ENCODE assay signal across 25 cellular contexts in the genomic region with DNA sequence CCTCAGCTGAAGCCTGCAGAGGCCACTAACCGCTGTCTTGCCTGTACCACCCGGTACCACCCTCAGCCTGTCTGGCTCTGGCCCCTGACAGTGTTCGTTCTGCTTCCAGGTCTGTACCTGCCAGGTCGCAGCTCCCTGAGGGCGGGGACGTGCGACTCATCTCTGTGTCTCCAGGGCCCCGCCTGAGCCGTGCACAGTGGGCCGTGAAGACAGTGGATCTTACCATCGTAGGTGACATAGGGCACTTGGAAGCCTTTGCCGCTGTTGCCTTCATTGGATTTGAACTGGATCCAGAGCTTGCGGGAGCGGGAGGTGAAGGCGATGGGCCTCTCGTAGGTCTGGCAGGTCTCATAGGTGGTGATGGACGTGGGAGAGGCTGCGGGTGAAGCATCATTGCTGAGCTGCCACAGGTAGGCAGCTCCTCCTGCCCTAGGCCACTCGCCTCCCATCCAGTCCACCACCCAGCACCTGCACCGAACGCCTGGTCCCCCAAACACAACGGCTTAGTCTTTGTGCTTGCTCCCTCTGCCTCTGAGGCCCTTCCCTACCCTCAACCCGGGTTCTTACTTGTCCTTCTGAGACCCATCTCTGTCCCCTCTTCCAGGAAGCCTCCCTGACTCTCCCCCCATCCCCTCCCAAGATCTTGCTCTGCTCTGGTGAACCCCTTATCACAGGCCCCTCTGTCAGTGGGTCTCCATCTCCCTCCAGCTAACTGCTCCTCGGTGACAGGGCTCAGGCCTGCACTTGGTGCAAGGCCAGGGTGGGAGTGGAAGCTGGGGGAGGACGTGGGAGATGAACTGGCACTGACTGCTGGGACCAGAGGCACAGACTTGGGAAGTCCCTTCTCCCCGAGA. TPM values are rescaled to one million over a fixed set of nuclear protein-coding genes. Genes with fewer than 3 reads are reported as not detected.
DNase-seq lines count a peak whose midpoint lies in the region; ATAC-seq and TF ChIP-seq lines count a peak whose summit lies in the region.
"Had no signal": no experiment of that assay in that cellular context is flagged by ENCODE, and none has a peak within 500 bp of the region (broad histone marks: within the 10 kb centered on the region; RNA-seq: fewer than 3 reads in every experiment).

No MANE protein-coding gene starts in this region.

- H3K27ac ChIP-seq in psoas muscle: no peak overlapping the region
- H3K27ac ChIP-seq: SJCRH30 had no signal

- no peak for ATAC-seq in T-helper 17 cell
- ATAC-seq in psoas muscle: no peak
- ATAC-seq in left lobe of liver: no peak
- no peak for ATAC-seq in SK-N-SH treated with all-trans-retinoic acid at 6 μM for 48 hours
- ATAC-seq in GM18511 (IDR thresholded peaks at IDR 0.05; ENCODE audit: unreplicated experiment): no peak
- ATAC-seq: PC-3 had no signal

- no peaks in the 10 kb centered on the region for H3K4me1 ChIP-seq in psoas muscle
- H3K4me1 ChIP-seq: BE2C, SJCRH30 had no signal

- no peaks in the 10 kb centered on the region for H3K9me3 ChIP-seq in T-helper 17 cell (ENCODE audit: control insufficient read depth, low read length, poor library complexity, severe bottlenecking)
- H3K9me3 ChIP-seq in psoas muscle: no peaks in the 10 kb centered on the region
- H3K9me3 ChIP-seq: BE2C, MG63, SJCRH30 had no signal

- WGBS in psoas muscle, 3 donors: 85 to 90% (median 85%) methylated on average over 25 to 26 of the region's 26 CpGs

- peaks cover 10% of the 10 kb centered on the region for H3K4me1 Mint-ChIP-seq in T-helper 17 cell
- H3K4me1 Mint-ChIP-seq in mesothelial cell of epicardium: peaks cover 7% of the 10 kb centered on the region

- no peak for DNase-seq in T-helper 17 cell
- peak; percentile 16 for DNase-seq in epithelial cell of esophagus (ENCODE audit: low read depth)
- no peak for DNase-seq in mesothelial cell of epicardium (ENCODE audit: low spot score in 2 of 2, unreplicated experiment in 2 of 2)
- peak; percentile 9 to 40 for DNase-seq in psoas muscle
- no peak for DNase-seq in posterior vena cava (ENCODE audit: low spot score)
- no peak for DNase-seq in left lobe of liver (ENCODE audit: low spot score)
- DNase-seq: BE2C; Calu3; DND-41; H9; IMR-90; KG1; MG63; NCI-H1105 treated with DMSO at 0.1 percent for 48 hours; NCI-H1694; NCI-H2029 treated with DMSO at 0.1 percent for 48 hours; NCI-H446 treated with DMSO at 0.1 percent for 48 hours; NCI-H526; NCI-H82; NK-92 treated with Interleukin-12 subunit alpha and Interleukin-12 subunit beta, amount 100 ng/mL, for 24 hours; PC-3; SJCRH30 had no signal

- peaks cover 0 to 10% (median 7%) of the 10 kb centered on the region in 3 donors for H3K27me3 ChIP-seq in psoas muscle (ENCODE audit: insufficient read depth in 3 of 3, low read length in 2 of 3)
- H3K27me3 ChIP-seq: BE2C, MG63, SJCRH30 had no signal

- H3K27me3 Mint-ChIP-seq in T-helper 17 cell: no peaks in the 10 kb centered on the region
- H3K27me3 Mint-ChIP-seq in mesothelial cell of epicardium (ENCODE audit: low read depth): no peaks in the 10 kb centered on the region

- H3K36me3 Mint-ChIP-seq in T-helper 17 cell (ENCODE audit: low read depth): no peaks in the 10 kb centered on the region
- H3K36me3 Mint-ChIP-seq in mesothelial cell of epicardium: no peaks in the 10 kb centered on the region
- H3K36me3 Mint-ChIP-seq: CD14-positive monocyte had no signal

- peak overlapping the region; percentile 31 for H3K4me3 Mint-ChIP-seq in T-helper 17 cell
- no peak overlapping the region for H3K4me3 Mint-ChIP-seq in mesothelial cell of epicardium
- H3K4me3 Mint-ChIP-seq: CD14-positive monocyte, H9 had no signal

- TF ChIP-seq CTCF in epithelial cell of esophagus (IDR thresholded peaks at IDR 0.05; ENCODE audit: insufficient read depth, low read depth, low read length, missing control alignments): no peak
- TF ChIP-seq CTCF in mesothelial cell of epicardium (IDR thresholded peaks at IDR 0.05; ENCODE audit: unreplicated experiment): no peak
- TF ChIP-seq CTCF in psoas muscle (IDR thresholded peaks at IDR 0.05): no peak

- H3K27ac Mint-ChIP-seq in T-helper 17 cell: peak overlapping the region; percentile 24
- peak overlapping the region; percentile 25 for H3K27ac Mint-ChIP-seq in mesothelial cell of epicardium
- H3K27ac Mint-ChIP-seq: CD14-positive monocyte had no signal

- intact Hi-C loops in psoas muscle (cut with DNase I) (no loop called here), posterior vena cava (cut with DNase I) (no loop called here)

- no peaks in the 10 kb centered on the region for H3K9me3 Mint-ChIP-seq in mesothelial cell of epicardium
- H3K9me3 Mint-ChIP-seq: CD14-positive monocyte, H9 had no signal

- H3K4me3 ChIP-seq in epithelial cell of esophagus (ENCODE audit: low read length) (no peak overlapping the region), psoas muscle (no peak overlapping the region)
- H3K4me3 ChIP-seq: MG63, SJCRH30 had no signal

- no peaks in the 10 kb centered on the region for H3K36me3 ChIP-seq in psoas muscle (ENCODE audit: insufficient read depth in 1 of 2, low read depth in 1 of 2)
- H3K36me3 ChIP-seq: BE2C, MG63, SJCRH30 had no signal

TF ChIP-seq in SK-N-SH treated with all-trans-retinoic acid at 6 μM for 48 hours, 23 proteins besides CTCF, POLR2A, EP300 and RAD21:
- TF ChIP-seq, protein P1, sequence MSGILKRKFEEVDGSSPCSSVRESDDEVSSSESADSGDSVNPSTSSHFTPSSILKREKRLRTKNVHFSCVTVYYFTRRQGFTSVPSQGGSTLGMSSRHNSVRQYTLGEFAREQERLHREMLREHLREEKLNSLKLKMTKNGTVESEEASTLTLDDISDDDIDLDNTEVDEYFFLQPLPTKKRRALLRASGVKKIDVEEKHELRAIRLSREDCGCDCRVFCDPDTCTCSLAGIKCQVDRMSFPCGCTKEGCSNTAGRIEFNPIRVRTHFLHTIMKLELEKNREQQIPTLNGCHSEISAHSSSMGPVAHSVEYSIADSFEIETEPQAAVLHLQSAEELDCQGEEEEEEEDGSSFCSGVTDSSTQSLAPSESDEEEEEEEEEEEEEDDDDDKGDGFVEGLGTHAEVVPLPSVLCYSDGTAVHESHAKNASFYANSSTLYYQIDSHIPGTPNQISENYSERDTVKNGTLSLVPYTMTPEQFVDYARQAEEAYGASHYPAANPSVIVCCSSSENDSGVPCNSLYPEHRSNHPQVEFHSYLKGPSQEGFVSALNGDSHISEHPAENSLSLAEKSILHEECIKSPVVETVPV (CRISPR knock-in tag; IDR thresholded peaks at IDR 0.05): no peak
- no peak for TF ChIP-seq ISL1 (CRISPR knock-in tag; IDR thresholded peaks at IDR 0.05)
- no peak for TF ChIP-seq BACH2 (CRISPR knock-in tag; IDR thresholded peaks at IDR 0.05; ENCODE audit: borderline replicate concordance)
- no peak for TF ChIP-seq ARNTL (CRISPR knock-in tag; IDR thresholded peaks at IDR 0.05; ENCODE audit: borderline replicate concordance, low read depth)
- TF ChIP-seq ZNF8 (CRISPR knock-in tag; IDR thresholded peaks at IDR 0.05): no peak
- no peak for TF ChIP-seq TOX (CRISPR knock-in tag; IDR thresholded peaks at IDR 0.05; ENCODE audit: borderline replicate concordance)
- TF ChIP-seq, protein P2, sequence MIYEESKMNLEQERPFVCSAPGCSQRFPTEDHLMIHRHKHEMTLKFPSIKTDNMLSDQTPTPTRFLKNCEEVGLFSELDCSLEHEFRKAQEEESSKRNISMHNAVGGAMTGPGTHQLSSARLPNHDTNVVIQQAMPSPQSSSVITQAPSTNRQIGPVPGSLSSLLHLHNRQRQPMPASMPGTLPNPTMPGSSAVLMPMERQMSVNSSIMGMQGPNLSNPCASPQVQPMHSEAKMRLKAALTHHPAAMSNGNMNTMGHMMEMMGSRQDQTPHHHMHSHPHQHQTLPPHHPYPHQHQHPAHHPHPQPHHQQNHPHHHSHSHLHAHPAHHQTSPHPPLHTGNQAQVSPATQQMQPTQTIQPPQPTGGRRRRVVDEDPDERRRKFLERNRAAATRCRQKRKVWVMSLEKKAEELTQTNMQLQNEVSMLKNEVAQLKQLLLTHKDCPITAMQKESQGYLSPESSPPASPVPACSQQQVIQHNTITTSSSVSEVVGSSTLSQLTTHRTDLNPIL (CRISPR knock-in tag; IDR thresholded peaks at IDR 0.05; ENCODE audit: low read depth): no peak

RNA-seq across cellular contexts. Expression of a gene that starts 21.1 kb away (rescaled TPM):
- total RNA-seq in T-helper 17 cell: 10 to 100 TPM; 12.8 to 17.8 TPM
- 41.3 to 43.5 TPM (median 42.7 TPM) in 3 replicates for total RNA-seq in mesothelial cell of epicardium
- 10 to 100 TPM; 12.3 to 15.1 (median 13.5) TPM for total RNA-seq in psoas muscle
- 10 to 100 TPM in 2 of 3 donors, 1 to 10 TPM in 1; 9.9 to 20.7 (median 17.5) TPM for polyA plus RNA-seq in psoas muscle
- total RNA-seq in posterior vena cava: 10 to 100 TPM; 13.9 to 16.0 TPM
- total RNA-seq in left lobe of liver: 26.6 TPM

RNA-seq across cellular contexts. Expression of a gene that starts 56.7 kb away (rescaled TPM):
- total RNA-seq in T-helper 17 cell: 10 to 100 TPM; 74.1 to 89.1 TPM
- total RNA-seq in mesothelial cell of epicardium: 43.2 to 44.9 TPM (median 44.5 TPM) in 3 replicates
- 10 to 100 TPM; 35.8 to 69.9 (median 59.5) TPM for total RNA-seq in psoas muscle
- 100 to 1,000 TPM in 2 of 3 donors, 10 to 100 TPM in 1; 74.8 to 148 (median 101) TPM for polyA plus RNA-seq in psoas muscle
- 10 to 100 TPM; 75.1 to 84.3 TPM for total RNA-seq in posterior vena cava
- 32.2 TPM for total RNA-seq in left lobe of liver

Comparison
In these comparisons a context has a peak if more than half of its experiments do, and no peak if none do; other contexts are left out.
1. DNase-seq: peak in epithelial cell of esophagus (single experiment) and psoas muscle (2 of 2); none in T-helper 17 cell (0 of 3), mesothelial cell of epicardium (0 of 2), posterior vena cava (single experiment) and left lobe of liver (single experiment).